Comparison of ENCODE assay signal across 26 cellular contexts in the genomic region with DNA sequence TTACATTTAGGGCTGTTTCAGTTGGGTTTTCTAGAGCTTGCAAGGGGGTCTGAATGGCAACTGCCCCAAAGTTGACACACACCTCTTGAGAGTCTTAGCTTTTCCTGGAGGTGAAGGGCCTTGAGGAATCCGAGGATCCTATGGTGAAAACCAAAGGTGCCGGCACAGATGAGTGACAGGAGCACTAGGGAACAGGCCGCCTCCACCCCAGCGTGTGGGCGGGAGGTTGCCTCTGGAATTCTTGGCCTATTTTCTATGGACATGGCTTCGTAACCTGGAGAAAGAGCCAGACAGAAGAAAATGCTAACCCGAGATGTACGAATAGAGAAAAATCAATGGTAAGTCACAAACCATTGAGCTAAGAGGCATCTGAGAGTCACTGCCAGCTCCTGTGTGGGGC.
"Had no signal": no experiment of that assay in that cellular context is flagged by ENCODE, and none has a peak within 500 bp of the region (broad histone marks: within the 10 kb centered on the region; RNA-seq: fewer than 3 reads in every experiment).

No MANE protein-coding gene starts in this region.

- H3K4me1 ChIP-seq: ascending aorta, heart right ventricle, left ventricle myocardium inferior, pancreas, prostate gland had no signal

- DNase-seq: activated CD4-positive, alpha-beta memory T cell treated with anti-CD3 and anti-CD28 coated beads for 36 hours; activated CD4-positive, alpha-beta T cell treated with anti-CD3 and anti-CD28 coated beads, Interleukin-2, amount 10 ng/mL, durations not matched to agents 24 days and 14 days; activated CD8-positive, alpha-beta memory T cell treated with anti-CD3 and anti-CD28 coated beads, Interleukin-2, amount 50 U/mL, for 4 hours; activated effector memory CD4-positive, alpha-beta T cell treated with anti-CD3 and anti-CD28 coated beads, Interleukin-2, amount 50 U/mL, for 16 hours; activated naive CD4-positive, alpha-beta T cell treated with anti-CD3 and anti-CD28 coated beads for 36 hours; activated naive CD8-positive, alpha-beta T cell treated with anti-CD3 and anti-CD28 coated beads, Interleukin-2, amount 10 ng/mL, durations not matched to agents 7 days and 5 days; activated T-cell treated with anti-CD3 and anti-CD28 coated beads, Interleukin-2, amount 50 U/mL, for 1 hour; cortex of kidney; effector memory CD8-positive, alpha-beta T cell; erythroblast; heart right ventricle; left ventricle myocardium inferior; naive B cell; nucleus accumbens; retina; sigmoid colon; small intestine; stimulated activated CD4-positive, alpha-beta T cell treated with anti-CD3 and anti-CD28 coated beads, Interleukin-1b, Interleukin-23, amount 100 ng/mL, for 48 hours; stimulated activated CD4-positive, alpha-beta T cell treated with anti-CD3 and anti-CD28 coated beads, Interleukin-4, amount 100 ng/mL, for 4 hours; stimulated activated CD8-positive, alpha-beta memory T cell treated with anti-CD3 and anti-CD28 coated beads, Interleukin-4, amount 100 ng/mL, for 48 hours; stimulated activated naive CD8-positive, alpha-beta T cell treated with anti-CD3 and anti-CD28 coated beads, Interleukin-15, amount 100 ng/mL, for 72 hours; substantia nigra had no signal

- ATAC-seq: effector memory CD8-positive, alpha-beta T cell; heart right ventricle; pancreas; stimulated activated memory B cell treated with anti-CD40 and anti-IgM and Interleukin-4, amounts not matched to agents 10 μg/mL and 1 μg/mL and 100 μg/mL, for 72 hours; stimulated activated naive CD8-positive, alpha-beta T cell treated with anti-CD3 and anti-CD28 coated beads, Interleukin-15, amount 100 ng/mL, for 72 hours had no signal

- H3K36me3 ChIP-seq: ascending aorta, heart right ventricle, left ventricle myocardium inferior, pancreas, prostate gland, sigmoid colon had no signal

- H3K27ac ChIP-seq: ascending aorta, heart right ventricle, left ventricle myocardium inferior, pancreas, prostate gland, sigmoid colon had no signal

- H3K4me3 ChIP-seq: ascending aorta, heart right ventricle, left ventricle myocardium inferior, pancreas, prostate gland, sigmoid colon had no signal

- H3K9me3 ChIP-seq: ascending aorta, pancreas, prostate gland, sigmoid colon had no signal

- H3K27me3 ChIP-seq: ascending aorta, pancreas, sigmoid colon had no signal
